ENCODE assay signal across 8 cellular contexts in genomic region chr20:36439040-36439730, GRCh38.
DNase-seq lines count a peak whose midpoint lies in the region; ATAC-seq, FAIRE-seq and TF ChIP-seq lines count a peak whose summit lies in the region.

No MANE protein-coding gene starts in this region.

- H3K9me3 ChIP-seq in gastroesophageal sphincter (no peaks in the 10 kb centered on the region), trophoblast cell (ENCODE audit: insufficient read depth, low read depth, low read length) (peaks cover 3% of the 10 kb centered on the region)

- H3K18ac ChIP-seq in trophoblast cell (ENCODE audit: low read length): no peak overlapping the region

- H4K8ac ChIP-seq in trophoblast cell (ENCODE audit: low read depth, low read length): no peak overlapping the region

- peak; percentile 59 for ATAC-seq in gastroesophageal sphincter
- ATAC-seq in GM19395 (IDR thresholded peaks at IDR 0.05; ENCODE audit: unreplicated experiment): no peak
- ATAC-seq in HG03108 (IDR thresholded peaks at IDR 0.05; ENCODE audit: unreplicated experiment): no peak

- H3K4me2 ChIP-seq in trophoblast cell (ENCODE audit: low read length): no peak overlapping the region

- H3K4me3 ChIP-seq in gastroesophageal sphincter (no peak overlapping the region), trophoblast cell (ENCODE audit: low read depth, low read length) (no peak overlapping the region)

- POLR2A ChIA-PET in RWPE1 (lab: Yijun Ruan, JAX; ENCODE audit: low non-redundant PET): interaction anchor here (0.6 kb wide), 1 partner anchor 229 kb away, joined by 3 read pairs; no protein-coding TSS in a partner anchor

- CTCF ChIA-PET in RWPE1 (lab: Yijun Ruan, JAX): interaction anchor here (0.6 to 5.9 kb wide), 70 partner anchors 8 to 1626 kb away, joined by 3 to 100 read pairs (median 4); partner anchors contain the start of gene AAR2

- no peak for TF ChIP-seq EP300 in gastroesophageal sphincter (IDR thresholded peaks at IDR 0.05)

- no peak overlapping the region for H2AFZ ChIP-seq in trophoblast cell (ENCODE audit: insufficient read depth, low read length, poor library complexity)

- H2AK5ac ChIP-seq in trophoblast cell (ENCODE audit: low read length): no peak overlapping the region

- no peak overlapping the region for H3K9ac ChIP-seq in trophoblast cell (ENCODE audit: low read length)

- TF ChIP-seq CTCF in RWPE1 (conservative IDR thresholded peaks at IDR 0.05; ENCODE audit: low read depth) (peak; percentile 99), gastroesophageal sphincter (IDR thresholded peaks at IDR 0.05) (peak in 3 of 4 experiments; percentile 69 to 91 (median 88))

- H4K91ac ChIP-seq in trophoblast cell (ENCODE audit: low read depth, low read length): no peak overlapping the region

- H3K36me3 ChIP-seq in gastroesophageal sphincter (no peaks in the 10 kb centered on the region), trophoblast cell (ENCODE audit: control insufficient read depth in 1 of 2, insufficient read depth in 2 of 2, low read length in 2 of 2) (no peaks in the 10 kb centered on the region)

- H3K27me3 ChIP-seq in gastroesophageal sphincter (peaks cover 32% of the 10 kb centered on the region), trophoblast cell (ENCODE audit: insufficient read depth, low read length) (no peaks in the 10 kb centered on the region)

- 23 to 100% methylated on average over 1 to 9 of the region's 9 CpGs for WGBS in gastroesophageal sphincter (ENCODE audit: low coverage in 1 of 2), 2 donors
- WGBS in trophoblast cell (ENCODE audit: extremely low coverage, insufficient coverage, insufficient read length): no CpG with 5 or more reads among the region's 9 CpGs

- H3K79me2 ChIP-seq in trophoblast cell (ENCODE audit: control insufficient read depth, insufficient read depth, low read length, poor library complexity): no peaks in the 10 kb centered on the region

- no peak overlapping the region for H4K12ac ChIP-seq in trophoblast cell (ENCODE audit: low read depth, low read length)

- H2BK5ac ChIP-seq in trophoblast cell (ENCODE audit: low read depth, low read length, poor library complexity): no peak overlapping the region

- H3K4ac ChIP-seq in trophoblast cell (ENCODE audit: low read depth, low read length): no peak overlapping the region

- no peaks in the 10 kb centered on the region for H3K79me1 ChIP-seq in trophoblast cell (ENCODE audit: low read length)

- no peak overlapping the region for H3K14ac ChIP-seq in trophoblast cell (ENCODE audit: low read length)

- DNase-seq in COR-L47 (lab: John Stamatoyannopoulos, UW) (peak; percentile 34), HTR-8/SVneo (ENCODE audit: insufficient read length, low spot score) (peak; percentile 95), RWPE1 (ENCODE audit: low spot score) (peak; percentile 88), activated gamma-delta T cell (lab: John Stamatoyannopoulos, UW) (peak; percentile 28), trophoblast cell (peak; percentile 48 to 85)

- H2BK12ac ChIP-seq in trophoblast cell (ENCODE audit: low read length): no peak overlapping the region

- no peak overlapping the region for H3K23ac ChIP-seq in trophoblast cell (ENCODE audit: low read length)

- peak; percentile 98 for FAIRE-seq in HTR-8/SVneo (lab: Jason Lieb, UNC)

- H3K4me1 ChIP-seq in gastroesophageal sphincter: peaks cover 0 to 15% (median 5%) of the 10 kb centered on the region in 3 donors
- no peaks in the 10 kb centered on the region for H3K4me1 ChIP-seq in trophoblast cell (ENCODE audit: control insufficient read depth in 1 of 2, insufficient read depth in 2 of 2, low read length in 2 of 2)

- H2BK120ac ChIP-seq in trophoblast cell (ENCODE audit: insufficient read depth, low read length, poor library complexity): no peak overlapping the region

- H3K27ac ChIP-seq in RWPE1: no peak overlapping the region
- H3K27ac ChIP-seq in gastroesophageal sphincter: no peak overlapping the region
- H3K27ac ChIP-seq in trophoblast cell (ENCODE audit: low read depth, low read length): no peak overlapping the region

- no peak for TF ChIP-seq POLR2A in gastroesophageal sphincter (IDR thresholded peaks at IDR 0.05)

Comparison
In these comparisons a context has a peak if more than half of its experiments do, and no peak if none do; other contexts are left out.
1. DNase-seq: peak in every context shown above with its lines; median percentile 95 in HTR-8/SVneo; 88 in RWPE1; 66 in trophoblast cell; 34 in COR-L47; 28 in activated gamma-delta T cell.